In genomic region chr4:150518559-150518958, GRCh38 we compare ENCODE assay signal across 14 cellular contexts.
A peak's percentile ranks its signal among the peaks of the same experiment; 100 is the strongest.
DNase-seq lines count a peak whose midpoint lies in the region; ATAC-seq, FAIRE-seq and TF ChIP-seq lines count a peak whose summit lies in the region.
"Had no signal": no experiment of that assay in that cellular context is flagged by ENCODE, and none has a peak within 500 bp of the region (broad histone marks: within the 10 kb centered on the region; RNA-seq: fewer than 3 reads in every experiment).

No MANE protein-coding gene starts in this region.

- H3K9me3 ChIP-seq in K562 (replicated peaks; ENCODE audit: control insufficient read depth, insufficient read depth, low read depth, low read length): no peaks in the 10 kb centered on the region
- H3K9me3 ChIP-seq: Peyer's patch had no signal

- no peak overlapping the region for H3K4me2 ChIP-seq in K562 (ENCODE audit: insufficient read depth, low read length)

- CTCF ChIA-PET in K562 (lab: Yijun Ruan, JAX; ENCODE audit: low intra/inter-chr PET ratio): no interaction called here

- no peak overlapping the region for H3K4me3 ChIP-seq in K562
- H3K4me3 ChIP-seq: Peyer's patch had no signal

- no peak for TF ChIP-seq EP300 in K562 (IDR thresholded peaks at IDR 0.05; ENCODE audit: low read length)

- POLR2A ChIA-PET in K562 (lab: Yijun Ruan, JAX): no interaction called here

- no peaks in the 10 kb centered on the region for H3K79me2 ChIP-seq in K562 (ENCODE audit: control insufficient read depth, insufficient read depth, low read length)

- BruUV-seq in K562 (replicated peaks; lab: Mats Ljungman, UMichigan): no TSS peak

- FAIRE-seq in K562 (lab: Jason Lieb, UNC): peak; percentile 6

- peaks cover 4% of the 10 kb centered on the region for H3K4me1 Mint-ChIP-seq in nephron progenitor cell

- H2AFZ ChIP-seq in K562 (ENCODE audit: low read depth, low read length): no peak overlapping the region

- peak; percentile 48 for ATAC-seq in HG03565 (IDR thresholded peaks at IDR 0.05; ENCODE audit: unreplicated experiment)
- peak; percentile 53 for ATAC-seq in K562
- ATAC-seq in GM18505 (IDR thresholded peaks at IDR 0.05; ENCODE audit: unreplicated experiment): no peak

- H3K27ac Mint-ChIP-seq in nephron progenitor cell: peak overlapping the region; percentile 26

- H4K20me1 ChIP-seq in K562 (replicated peaks; ENCODE audit: control insufficient read depth, insufficient read depth, low read length): no peaks in the 10 kb centered on the region

- peak overlapping the region; percentile 9; the same call in 1 of the 3 replicates for H3K27ac ChIP-seq in K562 (ENCODE audit: extremely low read depth, low read depth, low read length)
- H3K27ac ChIP-seq: Peyer's patch had no signal

- H3K9me1 ChIP-seq in K562 (ENCODE audit: control insufficient read depth, insufficient read depth, low read length): no peaks in the 10 kb centered on the region

- in situ Hi-C loops in K562 (cut with MboI): no loop called here

- no peak for TF ChIP-seq RAD21 in K562 (CRISPR knock-in tag; conservative IDR thresholded peaks at IDR 0.05 in 1 of 2, IDR thresholded peaks at IDR 0.05 in 1 of 2)

- TF ChIP-seq CTCF in K562 (IDR thresholded peaks at IDR 0.05 in 2 of 3, conservative IDR thresholded peaks at IDR 0.05 in 1 of 3; ENCODE audit: insufficient read depth in 2 of 3, low read depth in 1 of 3, low read length in 3 of 3) (no peak), nephron progenitor cell (IDR thresholded peaks at IDR 0.05) (no peak)

- H3K9me3 Mint-ChIP-seq in nephron progenitor cell: no peaks in the 10 kb centered on the region

- no peak overlapping the region for H3K4me3 Mint-ChIP-seq in nephron progenitor cell

- DNase-seq in ELR (ENCODE audit: low read depth) (peak; percentile 72), K562 (ENCODE audit: extremely low read depth in 1 of 4, low spot score in 3 of 4) (no peak), nephron progenitor cell (no peak), foreskin melanocyte (no peak), OCI-M1 (lab: John Stamatoyannopoulos, UW) (no peak), D341Med (ENCODE audit: low spot score) (no peak)
- DNase-seq: anterior cingulate cortex; glutamatergic neuron; NCI-H187 treated with DMSO at 0.1 percent for 48 hours; Peyer's patch; stimulated activated CD4-positive, alpha-beta T cell treated with anti-CD3 and anti-CD28 coated beads, Interleukin-15, amount 100 ng/mL, for 24 hours; stimulated activated naive CD4-positive, alpha-beta T cell treated with Interleukin-2 at 50 U/mL for 16 hours had no signal

- H3K4me1 ChIP-seq in K562 (replicated peaks in 1 of 2; ENCODE audit: control insufficient read depth in 2 of 2, insufficient read depth in 2 of 2, low read length in 2 of 2): peaks cover 0 to 5% of the 10 kb centered on the region in 2 experiments; a peak in 1 of 5 replicates
- H3K4me1 ChIP-seq: Peyer's patch had no signal

- no peaks in the 10 kb centered on the region for H3K36me3 Mint-ChIP-seq in nephron progenitor cell (ENCODE audit: low read depth)

- H3K27me3 ChIP-seq in K562 (ENCODE audit: control insufficient read depth in 2 of 2, insufficient read depth in 2 of 2, low read length in 2 of 2): no peaks in the 10 kb centered on the region
- H3K27me3 ChIP-seq: Peyer's patch had no signal

- TF ChIP-seq POLR2A in K562 (conservative IDR thresholded peaks at IDR 0.05) (no peak), GM18505 (IDR thresholded peaks at IDR 0.05; ENCODE audit: borderline replicate concordance, extremely low read depth, insufficient read depth, insufficient read length) (no peak)

- no peaks in the 10 kb centered on the region for H3K36me3 ChIP-seq in K562 (ENCODE audit: control insufficient read depth, insufficient read depth, low read length)
- H3K36me3 ChIP-seq: Peyer's patch had no signal

- H3K27me3 Mint-ChIP-seq in nephron progenitor cell (ENCODE audit: low read depth, poor library complexity): peaks cover 2% of the 10 kb centered on the region

- intact Hi-C loops in K562 (cut with micrococcal nuclease): no loop called here

- H3K9ac ChIP-seq in K562 (ENCODE audit: insufficient read depth in 1 of 2, low read depth in 2 of 2, low read length in 2 of 2): no peak overlapping the region

- WGBS in K562 (ENCODE audit: insufficient coverage, low coverage, missing lambda C conversion rate): 68% methylated on average over 3 of the region's 3 CpGs

TF ChIP-seq in K562, 482 proteins besides CTCF, POLR2A, EP300 and RAD21 (continues in another document):
- no peak for TF ChIP-seq ZFP30 (CRISPR knock-in tag; IDR thresholded peaks at IDR 0.05; ENCODE audit: borderline replicate concordance)
- no peak for TF ChIP-seq ZNF23 (CRISPR knock-in tag; IDR thresholded peaks at IDR 0.05)
- TF ChIP-seq ZNF583 (CRISPR knock-in tag; IDR thresholded peaks at IDR 0.05): no peak
- peak; percentile 58; the same call in 1 of the 2 replicates for TF ChIP-seq JUND (IDR thresholded peaks at IDR 0.05; ENCODE audit: borderline replicate concordance, low read depth, low read length)
- TF ChIP-seq JUND (tag; IDR thresholded peaks at IDR 0.05; ENCODE audit: borderline replicate concordance, low read depth, low read length): peak; percentile 30; the same call in 1 of the 3 replicates
- no peak for TF ChIP-seq ZNF212 (CRISPR knock-in tag; IDR thresholded peaks at IDR 0.05)
- TF ChIP-seq ZBTB9 (CRISPR knock-in tag; IDR thresholded peaks at IDR 0.05): no peak
- no peak for TF ChIP-seq PCBP1 (IDR thresholded peaks at IDR 0.05; ENCODE audit: low read depth, low read length, poor library complexity, severe bottlenecking)
- no peak for TF ChIP-seq CTCFL (IDR thresholded peaks at IDR 0.05; ENCODE audit: borderline replicate concordance, insufficient read depth, low read depth, low read length, poor library complexity, severe bottlenecking)
- TF ChIP-seq HMGN3 (IDR thresholded peaks at IDR 0.05; ENCODE audit: borderline replicate concordance, extremely low read depth, insufficient read length, low read depth, low read length): no peak
- peak; percentile 91 for TF ChIP-seq FOSL1 (tag; conservative IDR thresholded peaks at IDR 0.05)
- TF ChIP-seq SRSF7 (optimal IDR thresholded peaks at IDR 0.05; ENCODE audit: low read depth, low read length): no peak
- TF ChIP-seq TCF7L2 (IDR thresholded peaks at IDR 0.05; ENCODE audit: low read depth, low read length): no peak
- TF ChIP-seq HNRNPK (IDR thresholded peaks at IDR 0.05; ENCODE audit: low read depth, low read length, poor library complexity, severe bottlenecking): no peak
- TF ChIP-seq CCAR2 (IDR thresholded peaks at IDR 0.05; ENCODE audit: low read depth, low read length): no peak
- no peak for TF ChIP-seq ERF (CRISPR knock-in tag; IDR thresholded peaks at IDR 0.05)
- TF ChIP-seq ZFP36 (IDR thresholded peaks at IDR 0.05; ENCODE audit: low read depth, low read length, partially characterized antibody): no peak
- TF ChIP-seq HSF4 (CRISPR knock-in tag; IDR thresholded peaks at IDR 0.05; ENCODE audit: borderline replicate concordance): no peak
- TF ChIP-seq ELF2 (CRISPR knock-in tag; IDR thresholded peaks at IDR 0.05): no peak
- no peak for TF ChIP-seq ZNF143 (CRISPR knock-in tag; IDR thresholded peaks at IDR 0.05)
- TF ChIP-seq SFPQ (IDR thresholded peaks at IDR 0.05; ENCODE audit: low read depth, low read length): no peak
